Comparison of ENCODE assay signal across 8 cellular contexts in the genomic region with DNA sequence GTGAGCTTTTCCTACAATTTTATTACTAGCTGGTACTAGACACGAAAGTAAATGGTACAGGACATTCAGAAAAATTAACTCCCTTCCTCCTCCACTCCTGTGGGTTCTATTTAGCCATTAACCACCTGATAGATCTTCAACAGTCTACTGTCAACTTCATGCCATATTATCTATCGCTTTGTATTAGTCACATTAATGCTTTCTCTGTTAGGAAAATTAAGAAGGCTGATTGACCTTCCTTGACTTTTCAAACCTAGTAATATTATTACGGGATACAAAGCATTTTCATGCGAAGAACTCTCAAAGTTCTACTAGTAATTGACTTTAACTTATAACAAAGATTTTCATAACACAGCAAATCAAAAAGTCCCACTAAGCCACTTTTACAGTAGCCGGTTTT. TPM values are rescaled to one million over a fixed set of nuclear protein-coding genes. Genes with fewer than 3 reads are reported as not detected.
DNase-seq lines count a peak whose midpoint lies in the region; ATAC-seq and TF ChIP-seq lines count a peak whose summit lies in the region.

No MANE protein-coding gene starts in this region.

- 24 to 28% methylated on average over 5 of the region's 5 CpGs for WGBS in ectodermal cell, 2 experiments

- TF ChIP-seq CTCF in nephron progenitor cell (IDR thresholded peaks at IDR 0.05) = no peak

- intact Hi-C loops in posterior cingulate gyrus (cut with DNase I) = loop anchor here (5.0 kb wide), 1 partner anchor 61 kb away; no protein-coding TSS in a partner anchor

- peaks cover 29% of the 10 kb centered on the region for H3K9me3 Mint-ChIP-seq in nephron progenitor cell

- H3K36me3 Mint-ChIP-seq in nephron progenitor cell (ENCODE audit: low read depth) = peaks cover 59% of the 10 kb centered on the region

- H4K20me1 ChIP-seq in BLaER1 treated with 17β-estradiol and CSF1 and Interleukin-3, amounts not matched to agents 10 nM and 100 nM = peaks cover 40 to 60% (median 54%) of the 10 kb centered on the region in 11 experiments; a peak in 21 of 22 replicates

- peak overlapping the region; percentile 86 to 99 (median 98); a peak in 21 of 22 replicates for H3K27ac ChIP-seq in BLaER1 treated with 17β-estradiol and CSF1 and Interleukin-3, amounts not matched to agents 10 nM and 100 nM
- H3K27ac ChIP-seq in ectodermal cell (ENCODE audit: insufficient read depth, low read depth, low read length, poor library complexity, severe bottlenecking) = no peak overlapping the region

- H3K27me3 ChIP-seq in BLaER1 treated with 17β-estradiol and CSF1 and Interleukin-3, amounts not matched to agents 10 nM and 100 nM = no peaks in the 10 kb centered on the region
- H3K27me3 ChIP-seq in MG63 = no peaks in the 10 kb centered on the region
- H3K27me3 ChIP-seq in ectodermal cell (ENCODE audit: control insufficient read depth, insufficient read depth, low read length, poor library complexity, severe bottlenecking) = no peaks in the 10 kb centered on the region

- peak overlapping the region; percentile 92 to 98 (median 94) for H3K4me3 ChIP-seq in BLaER1 treated with 17β-estradiol and CSF1 and Interleukin-3, amounts not matched to agents 10 nM and 100 nM
- peak overlapping the region; percentile 94 for H3K4me3 ChIP-seq in MG63
- H3K4me3 ChIP-seq in ectodermal cell (ENCODE audit: insufficient read depth, low read depth, low read length) = peak overlapping the region; percentile 94

- peak overlapping the region; percentile 94 for H3K4me3 Mint-ChIP-seq in nephron progenitor cell

- H3K9ac ChIP-seq in BLaER1 treated with 17β-estradiol and CSF1 and Interleukin-3, amounts not matched to agents 10 nM and 100 nM = peak overlapping the region; percentile 93 to 99 (median 98)

- no peak for ATAC-seq in HG02973 (IDR thresholded peaks at IDR 0.05; ENCODE audit: unreplicated experiment)

- no peak for DNase-seq in MG63
- no peak for DNase-seq in nephron progenitor cell
- DNase-seq in SW480 (ENCODE audit: low spot score) = no peak
- DNase-seq in posterior cingulate gyrus = no peak
- DNase-seq in NCI-H446 (lab: John Stamatoyannopoulos, UW) = no peak

- peaks cover 0 to 12% (median 10%) of the 10 kb centered on the region in 11 experiments; a peak in 10 of 22 replicates for H3K9me3 ChIP-seq in BLaER1 treated with 17β-estradiol and CSF1 and Interleukin-3, amounts not matched to agents 10 nM and 100 nM (replicated peaks in 1 of 11)
- H3K9me3 ChIP-seq in MG63 (no peaks in the 10 kb centered on the region; the same call in 1 of the 2 replicates), ectodermal cell (ENCODE audit: control insufficient read depth, low read length) (no peaks in the 10 kb centered on the region)

- H3K4me2 ChIP-seq in BLaER1 treated with 17β-estradiol and CSF1 and Interleukin-3, amounts not matched to agents 10 nM and 100 nM = peak overlapping the region; percentile 76 to 95 (median 84)

- peaks cover 3% of the 10 kb centered on the region for H3K27me3 Mint-ChIP-seq in nephron progenitor cell (ENCODE audit: low read depth, poor library complexity)

- peaks cover 12 to 34% (median 28%) of the 10 kb centered on the region in 11 experiments for H3K36me3 ChIP-seq in BLaER1 treated with 17β-estradiol and CSF1 and Interleukin-3, amounts not matched to agents 10 nM and 100 nM
- peaks cover 15% of the 10 kb centered on the region for H3K36me3 ChIP-seq in MG63
- peaks cover 9% of the 10 kb centered on the region for H3K36me3 ChIP-seq in ectodermal cell (ENCODE audit: control insufficient read depth, insufficient read depth, low read length)

- H3K4me1 ChIP-seq in BLaER1 treated with 17β-estradiol and CSF1 and Interleukin-3, amounts not matched to agents 10 nM and 100 nM = peaks cover 31 to 52% (median 44%) of the 10 kb centered on the region in 10 experiments
- H3K4me1 ChIP-seq in ectodermal cell (ENCODE audit: control insufficient read depth, insufficient read depth, low read length) = peaks cover 11% of the 10 kb centered on the region

- H3K4me1 Mint-ChIP-seq in nephron progenitor cell = peaks cover 50% of the 10 kb centered on the region

- H3K27ac Mint-ChIP-seq in nephron progenitor cell = no peak overlapping the region

RNA-seq across cellular contexts. Expression of a gene that starts 1.2 kb away (rescaled TPM):
- 56.2 and 79.4 TPM in 2 replicates for total RNA-seq in MG63 (2014; rRNA removed; shearing (Covaris generic); ENCODE audit: low replicate concordance)
- polyA plus RNA-seq in ectodermal cell (2013, experiment 1 of 4) = 50.5 TPM
- polyA plus RNA-seq in ectodermal cell (2013, experiment 2 of 4) = 59.9 TPM
- 41.4 TPM for polyA plus RNA-seq in ectodermal cell (2013, experiment 3 of 4)
- polyA plus RNA-seq in ectodermal cell (2013, experiment 4 of 4) = 38.2 TPM
